8 cellular contexts compared by ENCODE assay signal in the genomic region with DNA sequence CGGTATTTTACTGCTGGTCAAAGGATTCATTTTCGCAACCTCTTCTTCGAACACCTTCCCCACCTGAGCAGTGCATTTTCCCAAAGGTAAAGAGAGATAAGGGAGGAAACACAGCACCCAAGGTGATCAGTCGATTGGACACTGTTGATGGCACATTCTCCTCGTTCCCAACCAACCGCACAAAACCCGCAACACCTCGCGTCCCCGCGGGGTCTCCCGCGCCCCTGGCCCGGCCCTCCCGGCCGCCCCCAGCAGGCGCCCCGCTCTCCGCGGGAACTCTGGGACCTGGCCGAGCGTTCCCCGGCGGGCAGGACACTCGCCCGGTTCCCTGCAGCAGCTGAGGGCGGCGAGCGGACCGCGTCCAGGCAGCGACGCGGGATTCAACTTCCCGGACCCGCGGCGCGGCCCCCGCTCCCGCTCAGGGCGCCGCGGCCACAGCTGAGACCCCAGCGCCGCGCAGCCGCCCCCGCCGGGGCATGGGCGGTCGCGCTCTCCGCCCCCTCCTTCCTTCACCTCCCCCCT. TPM values are rescaled to one million over a fixed set of nuclear protein-coding genes. Genes with fewer than 3 reads are reported as not detected.
DNase-seq lines count a peak whose midpoint lies in the region; ATAC-seq and TF ChIP-seq lines count a peak whose summit lies in the region.

No MANE protein-coding gene starts in this region.

- peak overlapping the region; percentile 52 for H3K4me3 ChIP-seq in CD8-positive, alpha-beta T cell (ENCODE audit: low read depth, low read length)
- H3K4me3 ChIP-seq in Jurkat, Clone E6-1 (ENCODE audit: low read length), result peak overlapping the region; percentile 49
- H3K4me3 ChIP-seq in mononuclear cell (ENCODE audit: low read length) (peak overlapping the region; percentile 27), aorta (ENCODE audit: low read length in 2 of 2) (peak overlapping the region; percentile 92 to 94)

- WGBS in aorta, 2 donors, result 0 to 1% methylated on average over 41 to 54 of the region's 54 CpGs

- no peaks in the 10 kb centered on the region for H3K36me3 ChIP-seq in CD8-positive, alpha-beta T cell (ENCODE audit: insufficient read depth, low read length)
- H3K36me3 ChIP-seq in aorta (ENCODE audit: control insufficient read depth in 1 of 2, insufficient read depth in 2 of 2, low read length in 1 of 2), result no peaks in the 10 kb centered on the region

- H3K36me3 Mint-ChIP-seq in CD8-positive, alpha-beta T cell, result no peaks in the 10 kb centered on the region

- peak overlapping the region; percentile 82 for H3K4me3 Mint-ChIP-seq in CD8-positive, alpha-beta T cell

- H3K27me3 ChIP-seq in CD8-positive, alpha-beta T cell (ENCODE audit: insufficient read depth, low read length), result peaks cover 12% of the 10 kb centered on the region
- H3K27me3 ChIP-seq in mononuclear cell (ENCODE audit: insufficient read depth, low read length) (peaks cover 61% of the 10 kb centered on the region), aorta (ENCODE audit: control insufficient read depth in 1 of 2, insufficient read depth in 2 of 2, low read length in 1 of 2) (no peaks in the 10 kb centered on the region)

- no peak for ATAC-seq in CD8-positive, alpha-beta T cell
- peak; percentile 10 for ATAC-seq in GM19467 (IDR thresholded peaks at IDR 0.05; ENCODE audit: unreplicated experiment)
- ATAC-seq in aorta (ENCODE audit: low FRiP score), result peak; percentile 36
- ATAC-seq in sciatic nerve, result no peak

- POLR2A ChIA-PET in CD8-positive, alpha-beta T cell (lab: Charles Lee), result no interaction called here

- no peak for TF ChIP-seq CTCF in CD8-positive, alpha-beta T cell (IDR thresholded peaks at IDR 0.05)

- no peaks in the 10 kb centered on the region for H3K9me3 ChIP-seq in CD8-positive, alpha-beta T cell (ENCODE audit: low read length)
- no peaks in the 10 kb centered on the region for H3K9me3 ChIP-seq in mononuclear cell (ENCODE audit: low read depth, low read length)
- no peaks in the 10 kb centered on the region for H3K9me3 ChIP-seq in aorta (ENCODE audit: control insufficient read depth, low read length)

- no peaks in the 10 kb centered on the region for H3K9me3 Mint-ChIP-seq in CD8-positive, alpha-beta T cell

- no peak overlapping the region for H3K27ac Mint-ChIP-seq in CD8-positive, alpha-beta T cell

- H3K27me3 Mint-ChIP-seq in CD8-positive, alpha-beta T cell (ENCODE audit: low read depth), result peaks cover 53% of the 10 kb centered on the region

- no peak for DNase-seq in CD8-positive, alpha-beta T cell
- no peak for DNase-seq in Jurkat, Clone E6-1 (ENCODE audit: low read depth, low spot score)
- DNase-seq in dermis blood vessel endothelial cell (peak; percentile 9), aorta (peak in 1 of 2 donors; percentile 73), sciatic nerve (ENCODE audit: low spot score) (no peak), inferior parietal cortex (ENCODE audit: extremely low spot score) (no peak)

- peaks cover 25% of the 10 kb centered on the region for H3K4me1 Mint-ChIP-seq in CD8-positive, alpha-beta T cell (ENCODE audit: low read depth)

- CTCF ChIA-PET in CD8-positive, alpha-beta T cell (lab: Charles Lee), result no interaction called here

- H3K4me1 ChIP-seq in CD8-positive, alpha-beta T cell (ENCODE audit: insufficient read depth, low read length), result peaks cover 14% of the 10 kb centered on the region
- H3K4me1 ChIP-seq in mononuclear cell (ENCODE audit: insufficient read depth, low read length), result peaks cover 17% of the 10 kb centered on the region
- H3K4me1 ChIP-seq in aorta (ENCODE audit: control insufficient read depth in 1 of 2, insufficient read depth in 2 of 2, low read length in 2 of 2), result no peaks in the 10 kb centered on the region

- H3K27ac ChIP-seq in CD8-positive, alpha-beta T cell (ENCODE audit: low read depth, low read length), result no peak overlapping the region
- H3K27ac ChIP-seq in aorta (ENCODE audit: low read depth in 1 of 2, low read length in 2 of 2), result peak overlapping the region in 1 of 2 donors; percentile 1

- intact Hi-C loops in CD8-positive, alpha-beta T cell (cut with DNase I, micrococcal nuclease), result no loop called here
- intact Hi-C loops in aorta (cut with DNase I), result no loop called here
- intact Hi-C loops in sciatic nerve (cut with DNase I), result no loop called here

RNA-seq across cellular contexts. Expression of a gene that starts 0.5 kb away (rescaled TPM):
- total RNA-seq in CD8-positive, alpha-beta T cell, result not detected
- 2.4 TPM for polyA plus RNA-seq in Jurkat, Clone E6-1 (2012; ENCODE audit: insufficient read depth, insufficient read length)
- total RNA-seq in dermis blood vessel endothelial cell (3.3 and 3.9 TPM in 2 replicates), mononuclear cell (not detected), aorta (1 to 10 TPM; 2.2 to 3.2 TPM), sciatic nerve (0.31 TPM)
- 1 to 10 TPM; 2.3 to 2.8 TPM for polyA plus RNA-seq in aorta

Comparison
In these comparisons a context has a peak if more than half of its experiments do, and no peak if none do; other contexts are left out.
1. ATAC-seq: peak in GM19467 (single experiment) and aorta (single experiment); none in CD8-positive, alpha-beta T cell (single experiment) and sciatic nerve (single experiment).
2. H3K4me3 ChIP-seq: peak in every context shown above with its lines; median percentile 93 in aorta; 52 in CD8-positive, alpha-beta T cell; 49 in Jurkat, Clone E6-1; 27 in mononuclear cell.